Comparison of ENCODE assay signal across 9 cellular contexts in genomic region chr22:50705219-50705691, GRCh38. TPM values are rescaled to one million over a fixed set of nuclear protein-coding genes. Genes with fewer than 3 reads are reported as not detected.
A peak's percentile ranks its signal among the peaks of the same experiment; 100 is the strongest.
DNase-seq lines count a peak whose midpoint lies in the region; ATAC-seq lines count a peak whose summit lies in the region.
"Had no signal": no experiment of that assay in that cellular context is flagged by ENCODE, and none has a peak within 500 bp of the region (broad histone marks: within the 10 kb centered on the region; RNA-seq: fewer than 3 reads in every experiment).

No MANE protein-coding gene starts in this region.

- no peaks in the 10 kb centered on the region for H3K36me3 ChIP-seq in SJCRH30
- H3K36me3 ChIP-seq: SJSA1 had no signal

- no peak overlapping the region for H3K4me3 ChIP-seq in SJCRH30
- H3K4me3 ChIP-seq: SJSA1 had no signal

- intact Hi-C loops in left ventricle myocardium superior (cut with micrococcal nuclease), result no loop called here

- peak; percentile 63 for DNase-seq in NCI-H1092 (lab: John Stamatoyannopoulos, UW)
- DNase-seq in SJCRH30, result peak; percentile 82 to 85
- peak; percentile 47 for DNase-seq in left ventricle myocardium superior
- peak; percentile 87 for DNase-seq in retina
- no peak for DNase-seq in cerebellar nuclear complex (lab: John Stamatoyannopoulos, UW)
- no peak for DNase-seq in cortex of kidney (lab: John Stamatoyannopoulos, UW)

- peaks cover 11% of the 10 kb centered on the region for H3K27me3 ChIP-seq in SJCRH30
- H3K27me3 ChIP-seq: SJSA1 had no signal

- H3K9me3 ChIP-seq in SJCRH30 (replicated peaks), result no peaks in the 10 kb centered on the region
- H3K9me3 ChIP-seq: SJSA1 had no signal

- no peaks in the 10 kb centered on the region for H3K4me1 ChIP-seq in SJCRH30
- H3K4me1 ChIP-seq: SJSA1 had no signal

- ATAC-seq in left ventricle myocardium superior, result peak; percentile 40
- no peak for ATAC-seq in GM18907 (IDR thresholded peaks at IDR 0.05; ENCODE audit: unreplicated experiment)
- no peak for ATAC-seq in HG02623 (IDR thresholded peaks at IDR 0.05; ENCODE audit: unreplicated experiment)

- H3K27ac ChIP-seq in SJCRH30, result no peak overlapping the region
- H3K27ac ChIP-seq: SJSA1 had no signal

RNA-seq across cellular contexts. Expression of gene SHANK3, which starts 32.6 kb away (rescaled TPM):
- total RNA-seq in SJCRH30 (2014; rRNA removed; shearing (Covaris generic)), result 0.08 and 0.12 TPM in 2 replicates
- total RNA-seq in left ventricle myocardium superior, result 22.9 TPM

RNA-seq across cellular contexts. Expression of gene ACR, which starts 32.7 kb away (rescaled TPM):
- not detected in 2 replicates for total RNA-seq in SJCRH30 (2014; rRNA removed; shearing (Covaris generic))
- not detected for total RNA-seq in left ventricle myocardium superior
- total RNA-seq: SJSA1 had no signal

Comparison
In these comparisons a context has a peak if more than half of its experiments do, and no peak if none do; other contexts are left out.
1. DNase-seq: peak in NCI-H1092 (single experiment), SJCRH30 (2 of 2), left ventricle myocardium superior (single experiment) and retina (single experiment); none in cerebellar nuclear complex (0 of 2) and cortex of kidney (single experiment).
2. RNA of gene SHANK3, which starts 32.6 kb away (total RNA-seq): 22.9 TPM in left ventricle myocardium superior (single experiment); 0.08 to 0.12 TPM in SJCRH30; every median in the first group is over 10 times any median in the second.